In the genomic region with DNA sequence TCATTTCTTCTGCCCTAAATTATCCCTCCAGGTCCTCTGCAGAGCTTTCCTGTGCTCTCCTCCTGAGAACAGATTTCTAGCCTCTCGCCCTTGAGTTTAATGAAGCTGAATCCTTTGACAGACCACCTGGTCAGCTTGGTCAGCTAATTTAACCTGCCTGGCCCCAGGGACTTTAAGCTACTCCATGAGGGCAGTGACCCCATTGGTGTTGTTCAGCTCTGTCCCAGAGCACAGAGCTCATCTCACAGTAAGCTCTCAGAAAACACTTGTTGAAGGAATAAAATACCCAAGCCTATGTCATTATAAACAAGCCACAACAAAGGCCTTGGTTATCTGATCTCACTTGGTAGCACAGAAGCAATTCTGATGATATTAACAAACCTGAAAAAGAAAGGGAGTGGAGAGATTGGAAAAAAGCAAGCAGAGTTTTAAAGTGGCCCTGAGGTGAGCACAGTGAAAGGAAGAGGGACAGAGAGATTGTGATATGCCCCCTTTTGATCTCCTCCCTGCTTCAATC, we compare ENCODE assay signal across 22 cellular contexts.
"Had no signal": no experiment of that assay in that cellular context is flagged by ENCODE, and none has a peak within 500 bp of the region (broad histone marks: within the 10 kb centered on the region; RNA-seq: fewer than 3 reads in every experiment).

No MANE protein-coding gene starts in this region.

- H3K36me3 ChIP-seq: esophagus muscularis mucosa, sigmoid colon, thoracic aorta, upper lobe of right lung, WERI-Rb-1 had no signal

- DNase-seq: activated CD4-positive, alpha-beta T cell treated with anti-CD3 and anti-CD28 coated beads, Interleukin-2, amount 10 ng/mL, durations not matched to agents 7 days and 5 days; activated CD4-positive, CD25-positive, alpha-beta regulatory T cell treated with anti-CD3 and anti-CD28 coated beads, Interleukin-2, amount 50 U/mL, for 72 hours; activated naive CD4-positive, alpha-beta T cell treated with Interleukin-2 at 50 U/mL for 16 hours; activated T-cell treated with anti-CD3 and anti-CD28 coated beads, Interleukin-2, amount 50 U/mL, for 24 hours; amygdala; cerebellar nuclear complex; glutamatergic neuron; hippocampal formation; kidney glomerular epithelial cell; posterior cingulate gyrus; sigmoid colon; stimulated activated CD4-positive, alpha-beta T cell treated with anti-CD3 and anti-CD28 coated beads, Interleukin-2, amount 100 ng/mL, for 48 hours; stimulated activated CD8-positive, alpha-beta memory T cell treated with anti-CD3 and anti-CD28 coated beads, Interleukin-4, amount 100 ng/mL, for 48 hours; stimulated activated naive CD4-positive, alpha-beta T cell treated with Interleukin-2 at 50 U/mL for 16 hours; upper lobe of right lung; WERI-Rb-1 had no signal

- H3K9me3 ChIP-seq: esophagus muscularis mucosa, sigmoid colon, thoracic aorta, upper lobe of right lung had no signal

- H3K27me3 Mint-ChIP-seq: activated CD4-positive, alpha-beta T cell treated with anti-CD3 and anti-CD28 coated beads, Interleukin-2, amount 10 ng/mL, durations not matched to agents 7 days and 5 days; memory B cell had no signal

- H3K27me3 ChIP-seq: esophagus muscularis mucosa, sigmoid colon, upper lobe of right lung had no signal

- H3K9me3 Mint-ChIP-seq: activated CD4-positive, alpha-beta T cell treated with anti-CD3 and anti-CD28 coated beads, Interleukin-2, amount 10 ng/mL, durations not matched to agents 7 days and 5 days; activated T-cell treated with anti-CD3 and anti-CD28 coated beads, Interleukin-2, amount 50 U/mL, for 24 hours; memory B cell; nephron had no signal

- H3K36me3 Mint-ChIP-seq: memory B cell had no signal

- H3K4me3 Mint-ChIP-seq: activated CD4-positive, alpha-beta T cell treated with anti-CD3 and anti-CD28 coated beads, Interleukin-2, amount 10 ng/mL, durations not matched to agents 7 days and 5 days; activated T-cell treated with anti-CD3 and anti-CD28 coated beads, Interleukin-2, amount 50 U/mL, for 24 hours; memory B cell; nephron had no signal

- H3K27ac Mint-ChIP-seq: activated CD4-positive, alpha-beta T cell treated with anti-CD3 and anti-CD28 coated beads, Interleukin-2, amount 10 ng/mL, durations not matched to agents 7 days and 5 days; activated T-cell treated with anti-CD3 and anti-CD28 coated beads, Interleukin-2, amount 50 U/mL, for 24 hours; nephron had no signal

- H3K27ac ChIP-seq: coronary artery, esophagus muscularis mucosa, sigmoid colon, thoracic aorta, upper lobe of right lung, WERI-Rb-1 had no signal

- ATAC-seq: upper lobe of right lung had no signal

- H3K4me3 ChIP-seq: coronary artery, esophagus muscularis mucosa, sigmoid colon, smooth muscle cell, thoracic aorta, upper lobe of right lung had no signal

- H3K4me1 ChIP-seq: esophagus muscularis mucosa, sigmoid colon, upper lobe of right lung had no signal
